ENCODE assay signal across 22 cellular contexts in the genomic region with DNA sequence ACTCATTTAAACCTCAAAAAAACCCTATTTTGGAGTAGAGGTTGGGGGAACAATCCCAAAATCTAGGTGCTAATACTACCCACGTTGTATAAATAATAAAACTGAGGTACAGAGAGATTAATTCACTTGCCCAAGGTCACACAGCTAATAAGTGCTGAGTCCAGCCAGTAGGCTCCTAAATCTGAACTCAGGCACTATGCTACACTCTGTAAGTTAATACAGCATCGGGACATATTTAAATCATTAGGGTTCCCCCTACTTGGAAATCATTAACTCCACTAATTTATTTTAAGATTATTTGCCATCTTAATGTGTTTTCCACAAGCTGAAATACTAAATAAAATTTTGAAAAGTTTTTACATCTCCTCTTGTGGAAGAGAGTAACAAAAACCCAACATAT. TPM values are rescaled to one million over a fixed set of nuclear protein-coding genes. Genes with fewer than 3 reads are reported as not detected.
DNase-seq lines count a peak whose midpoint lies in the region; ATAC-seq and TF ChIP-seq lines count a peak whose summit lies in the region.
"Had no signal": no experiment of that assay in that cellular context is flagged by ENCODE, and none has a peak within 500 bp of the region (broad histone marks: within the 10 kb centered on the region; RNA-seq: fewer than 3 reads in every experiment).

No MANE protein-coding gene starts in this region.

- POLR2A ChIA-PET in CD4-positive, alpha-beta memory T cell (lab: Charles Lee; ENCODE audit: partially characterized antibody): interaction anchor here (1.0 to 1.9 kb wide), 2 partner anchors 14 to 79 kb away, joined by 3 to 7 read pairs; no protein-coding TSS in a partner anchor

- H3K27me3 Mint-ChIP-seq in CD4-positive, alpha-beta memory T cell: no peaks in the 10 kb centered on the region
- H3K27me3 Mint-ChIP-seq: activated naive CD8-positive, alpha-beta T cell treated with anti-CD3 and anti-CD28 coated beads, Interleukin-2, amount 10 ng/mL, durations not matched to agents 7 days and 5 days had no signal

- peak overlapping the region; percentile 14 to 97 (median 72) for H3K27ac Mint-ChIP-seq in CD4-positive, alpha-beta memory T cell
- H3K27ac Mint-ChIP-seq: activated naive CD8-positive, alpha-beta T cell treated with anti-CD3 and anti-CD28 coated beads, Interleukin-2, amount 10 ng/mL, durations not matched to agents 7 days and 5 days had no signal

- CTCF ChIA-PET in CD4-positive, alpha-beta memory T cell (lab: Charles Lee; ENCODE audit: partially characterized antibody): interaction anchor here (0.7 to 1.9 kb wide), 3 partner anchors 10 to 23 kb away, joined by 3 to 4 read pairs (median 3); no protein-coding TSS in a partner anchor

- H3K4me3 Mint-ChIP-seq in CD4-positive, alpha-beta memory T cell: peak overlapping the region in 2 of 8 donors; percentile 48 to 74
- H3K4me3 Mint-ChIP-seq: activated naive CD8-positive, alpha-beta T cell treated with anti-CD3 and anti-CD28 coated beads, Interleukin-2, amount 10 ng/mL, durations not matched to agents 7 days and 5 days had no signal

- DNase-seq in CD4-positive, alpha-beta memory T cell: no peak
- DNase-seq in islet precursor cell (no peak), foreskin keratinocyte (no peak), amygdala (lab: John Stamatoyannopoulos, UW) (no peak)
- DNase-seq: activated CD4-positive, CD25-positive, alpha-beta regulatory T cell treated with anti-CD3 and anti-CD28 coated beads, Interleukin-2, amount 50 U/mL, for 72 hours; activated naive CD8-positive, alpha-beta T cell treated with anti-CD3 and anti-CD28 coated beads, Interleukin-2, amount 10 ng/mL, durations not matched to agents 7 days and 5 days; activated T-cell treated with anti-CD3 and anti-CD28 coated beads for 4 hours; left colon; midbrain; NCI-H2029; occipital lobe; Right ventricle myocardium superior; sigmoid colon; stimulated activated CD4-positive, alpha-beta T cell treated with anti-CD3 and anti-CD28 coated beads, Interleukin-1b, Interleukin-23, amount 100 ng/mL, for 48 hours had no signal

- no peak overlapping the region for H3K9ac ChIP-seq in iPS-18a (ENCODE audit: low read length)
- H3K9ac ChIP-seq: GM23248 had no signal

- no peak for TF ChIP-seq CTCF in foreskin keratinocyte (conservative IDR thresholded peaks at IDR 0.05)

- H3K4me3 ChIP-seq in CD4-positive, alpha-beta memory T cell (ENCODE audit: low read length in 2 of 2): no peak overlapping the region
- H3K4me3 ChIP-seq in iPS-18a (ENCODE audit: low read length): peak overlapping the region; percentile 0
- H3K4me3 ChIP-seq: GM23248, K562, sigmoid colon, suprapubic skin had no signal

- H3K9me3 Mint-ChIP-seq in CD4-positive, alpha-beta memory T cell: no peaks in the 10 kb centered on the region
- H3K9me3 Mint-ChIP-seq: activated naive CD8-positive, alpha-beta T cell treated with anti-CD3 and anti-CD28 coated beads, Interleukin-2, amount 10 ng/mL, durations not matched to agents 7 days and 5 days had no signal

- H3K36me3 Mint-ChIP-seq in CD4-positive, alpha-beta memory T cell: peaks cover 12 to 16% of the 10 kb centered on the region in 2 donors

- intact Hi-C loops in CD4-positive, alpha-beta memory T cell (cut with micrococcal nuclease): no loop called here

- no peaks in the 10 kb centered on the region for H3K27me3 ChIP-seq in CD4-positive, alpha-beta memory T cell (ENCODE audit: insufficient read depth, low read length)
- H3K27me3 ChIP-seq in iPS-18a (ENCODE audit: control insufficient read depth, insufficient read depth, low read length) (no peaks in the 10 kb centered on the region), foreskin keratinocyte (no peaks in the 10 kb centered on the region)
- H3K27me3 ChIP-seq: breast epithelium, sigmoid colon, suprapubic skin had no signal

- ATAC-seq in GM19463 (IDR thresholded peaks at IDR 0.05; ENCODE audit: unreplicated experiment): peak; percentile 61
- peak; percentile 47 for ATAC-seq in HG03457 (IDR thresholded peaks at IDR 0.05; ENCODE audit: unreplicated experiment)
- no peak for ATAC-seq in foreskin keratinocyte
- ATAC-seq in GM21576 (IDR thresholded peaks at IDR 0.05; ENCODE audit: unreplicated experiment): no peak
- ATAC-seq: K562, left colon had no signal

- H3K4me1 ChIP-seq in CD4-positive, alpha-beta memory T cell (ENCODE audit: insufficient read depth, low read length): peaks cover 100% of the 10 kb centered on the region
- H3K4me1 ChIP-seq in iPS-18a (ENCODE audit: control insufficient read depth, low read depth, low read length): peaks cover 31% of the 10 kb centered on the region
- no peaks in the 10 kb centered on the region for H3K4me1 ChIP-seq in foreskin keratinocyte

- no peaks in the 10 kb centered on the region for H3K36me3 ChIP-seq in CD4-positive, alpha-beta memory T cell (ENCODE audit: insufficient read depth, low read length)
- H3K36me3 ChIP-seq in iPS-18a (ENCODE audit: control insufficient read depth, low read depth, low read length): no peaks in the 10 kb centered on the region
- H3K36me3 ChIP-seq: breast epithelium, sigmoid colon, suprapubic skin had no signal

- no peaks in the 10 kb centered on the region for H3K9me3 ChIP-seq in CD4-positive, alpha-beta memory T cell (ENCODE audit: control insufficient read depth in 1 of 2, low read length in 2 of 2)
- H3K9me3 ChIP-seq in iPS-18a (ENCODE audit: control insufficient read depth, low read depth, low read length): peaks cover 16% of the 10 kb centered on the region
- H3K9me3 ChIP-seq: breast epithelium, sigmoid colon, suprapubic skin had no signal

- peak overlapping the region; percentile 22 for H3K27ac ChIP-seq in CD4-positive, alpha-beta memory T cell (ENCODE audit: low read depth, low read length)
- peak overlapping the region; percentile 1 for H3K27ac ChIP-seq in iPS-18a (ENCODE audit: low read length)
- no peak overlapping the region for H3K27ac ChIP-seq in foreskin keratinocyte
- H3K27ac ChIP-seq: breast epithelium, GM23248, sigmoid colon, suprapubic skin had no signal

- peaks cover 79 to 98% (median 87%) of the 10 kb centered on the region in 4 donors for H3K4me1 Mint-ChIP-seq in CD4-positive, alpha-beta memory T cell

RNA-seq across cellular contexts. Expression of a gene that starts 24.2 kb away (rescaled TPM):
- total RNA-seq in CD4-positive, alpha-beta memory T cell: 100 to 1,000 TPM; 171 to 179 TPM
- polyA plus RNA-seq in CD4-positive, alpha-beta memory T cell: 10 to 100 TPM; 33.4 to 87.0 TPM
- 15.1 and 16.0 TPM in 2 replicates for total RNA-seq in foreskin keratinocyte
- polyA plus RNA-seq in foreskin keratinocyte: 6.3 and 6.7 TPM in 2 replicates

Comparison
In these comparisons a context has a peak if more than half of its experiments do, and no peak if none do; other contexts are left out.
1. ATAC-seq: peak in GM19463 (single experiment) and HG03457 (single experiment); none in foreskin keratinocyte (single experiment) and GM21576 (single experiment).
2. RNA of a gene that starts 24.2 kb away (total RNA-seq): 171 to 179 TPM in CD4-positive, alpha-beta memory T cell; 15.1 to 16.0 TPM in foreskin keratinocyte; every median in the first group is over 10 times any median in the second.